Comparison of ENCODE assay signal across 8 cellular contexts in the genomic region with DNA sequence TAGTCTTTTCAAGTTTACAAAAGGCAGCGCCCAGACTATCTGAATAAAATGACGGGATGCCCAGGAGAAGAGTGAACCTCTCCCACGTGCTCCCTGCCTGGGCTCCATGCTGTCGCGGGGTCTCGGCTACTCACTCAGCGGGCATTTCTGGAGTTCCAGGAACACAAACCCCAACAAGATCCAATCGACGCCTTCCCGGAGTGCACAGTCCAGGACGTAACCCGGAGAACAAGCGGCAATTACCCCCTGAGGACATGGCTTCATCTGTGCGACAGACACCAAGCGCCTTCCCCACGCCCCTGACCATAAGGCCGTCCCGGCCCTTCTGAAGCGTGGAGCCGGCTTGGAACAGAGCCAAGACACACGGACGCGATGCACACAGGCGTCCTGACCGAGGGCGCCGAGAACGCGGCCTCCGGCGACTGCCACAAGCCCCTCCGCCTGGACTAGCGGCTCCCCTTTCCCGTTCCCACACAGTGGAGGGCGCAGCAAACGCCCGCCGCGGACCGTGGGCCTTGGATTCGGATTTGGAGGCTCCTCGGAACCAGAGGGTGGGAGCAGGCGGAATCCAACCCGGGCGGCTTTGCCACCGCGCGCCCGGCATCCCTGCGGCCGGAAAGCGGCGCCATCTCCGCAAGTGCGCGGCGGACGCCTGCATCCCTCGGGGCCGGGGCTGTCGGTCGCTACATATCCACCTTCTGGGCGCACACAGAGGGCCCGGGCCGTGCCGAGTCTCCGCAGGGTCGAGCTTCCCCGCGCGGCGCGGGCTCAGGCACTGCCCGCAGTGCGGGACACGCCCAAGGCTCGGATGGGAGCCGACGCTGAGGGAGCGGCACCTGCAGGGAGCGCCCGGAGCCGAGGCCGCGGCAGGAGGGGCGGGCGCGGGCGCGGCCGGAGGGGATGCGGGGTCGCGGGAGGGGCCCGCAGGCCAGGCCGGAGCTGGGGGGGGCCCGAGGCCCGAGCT. TPM values are rescaled to one million over a fixed set of nuclear protein-coding genes. Genes with fewer than 3 reads are reported as not detected.
DNase-seq lines count a peak whose midpoint lies in the region; ATAC-seq and TF ChIP-seq lines count a peak whose summit lies in the region.

No MANE protein-coding gene starts in this region.

- peaks cover 2% of the 10 kb centered on the region for H3K36me3 Mint-ChIP-seq in endodermal cell (ENCODE audit: low read depth)

- H3K4me1 Mint-ChIP-seq in endodermal cell: peaks cover 4% of the 10 kb centered on the region

- peaks cover 50% of the 10 kb centered on the region for H3K27me3 ChIP-seq in endodermal cell (ENCODE audit: control insufficient read depth, insufficient read depth, low read length, poor library complexity, severe bottlenecking)
- H3K27me3 ChIP-seq in subcutaneous abdominal adipose tissue (ENCODE audit: control insufficient read depth in 5 of 5, insufficient read depth in 4 of 5, low read length in 5 of 5): no peaks in the 10 kb centered on the region

- no peak overlapping the region for H3K27ac Mint-ChIP-seq in endodermal cell

- no peaks in the 10 kb centered on the region for H3K36me3 ChIP-seq in endodermal cell (ENCODE audit: control insufficient read depth, insufficient read depth, low read length)
- no peaks in the 10 kb centered on the region for H3K36me3 ChIP-seq in subcutaneous abdominal adipose tissue (ENCODE audit: control insufficient read depth in 5 of 5, insufficient read depth in 5 of 5, low read length in 5 of 5)

- H3K27me3 Mint-ChIP-seq in endodermal cell (ENCODE audit: insufficient read depth): peaks cover 62% of the 10 kb centered on the region

- H3K4me1 ChIP-seq in endodermal cell (ENCODE audit: control insufficient read depth, insufficient read depth, low read length) (no peaks in the 10 kb centered on the region), subcutaneous abdominal adipose tissue (ENCODE audit: control insufficient read depth in 5 of 5, insufficient read depth in 5 of 5, low read length in 5 of 5) (peaks cover 0 to 19% (median 12%) of the 10 kb centered on the region in 5 donors)

- DNase-seq in NCI-H2029 (lab: John Stamatoyannopoulos, UW) (peak; percentile 40), NCI-H2029 treated with DMSO at 0.1 percent for 48 hours (lab: John Stamatoyannopoulos, UW) (no peak), NCI-H2081 (lab: John Stamatoyannopoulos, UW) (peak; percentile 49 to 71), endodermal cell (peak; percentile 82), mucosa of gallbladder (ENCODE audit: low spot score) (peak; percentile 19)
- DNase-seq in activated CD4-positive, alpha-beta T cell treated with anti-CD3 and anti-CD28 coated beads, Interleukin-2, amount 50 U/mL, for 48 hours: peak; percentile 49 to 53

- H3K9ac ChIP-seq in endodermal cell (ENCODE audit: extremely low read depth, low read length, poor library complexity, severe bottlenecking) (no peak overlapping the region), subcutaneous abdominal adipose tissue (ENCODE audit: low read length in 5 of 5) (peak overlapping the region in 4 of 5 donors; percentile 38 to 84 (median 78))

- peaks cover 4% of the 10 kb centered on the region for H3K9me3 Mint-ChIP-seq in endodermal cell

- H3K4me3 ChIP-seq in endodermal cell (ENCODE audit: low read length) (peak overlapping the region; percentile 81), subcutaneous abdominal adipose tissue (ENCODE audit: low read depth in 1 of 5, low read length in 5 of 5) (peak overlapping the region; percentile 68 to 80 (median 74))

- TF ChIP-seq CTCF in endodermal cell (conservative IDR thresholded peaks at IDR 0.05): no peak

- H3K27ac ChIP-seq in endodermal cell (ENCODE audit: low read depth, low read length) (no peak overlapping the region), subcutaneous abdominal adipose tissue (ENCODE audit: low read depth, low read length) (no peak overlapping the region)

- H3K9me3 ChIP-seq in endodermal cell (ENCODE audit: control insufficient read depth, low read length) (no peaks in the 10 kb centered on the region), subcutaneous abdominal adipose tissue (ENCODE audit: control insufficient read depth in 5 of 5, low read length in 5 of 5) (no peaks in the 10 kb centered on the region)

- H3K4me3 Mint-ChIP-seq in endodermal cell: peak overlapping the region; percentile 54

- WGBS in endodermal cell (ENCODE audit: insufficient coverage in 1 of 2, insufficient read length in 1 of 2), 2 experiments: 8 to 22% methylated on average over 30 to 98 of the region's 98 CpGs

- peak; percentile 30 for ATAC-seq in HG02571 (IDR thresholded peaks at IDR 0.05; ENCODE audit: unreplicated experiment)

RNA-seq across cellular contexts. Expression of gene ABCA3, which starts 0.7 kb away (rescaled TPM):
- total RNA-seq in endodermal cell: 1 to 10 TPM; 3.3 to 3.5 TPM
- 12.2 TPM for polyA plus RNA-seq in endodermal cell (2013, experiment 1 of 2)
- 11.0 TPM for polyA plus RNA-seq in endodermal cell (2013, experiment 2 of 2)
- 18.3 TPM for total RNA-seq in mucosa of gallbladder
